14 cellular contexts compared by ENCODE assay signal in genomic region chr10:79379512-79380124, GRCh38. TPM values are rescaled to one million over a fixed set of nuclear protein-coding genes. Genes with fewer than 3 reads are reported as not detected.
DNase-seq lines count a peak whose midpoint lies in the region; ATAC-seq and TF ChIP-seq lines count a peak whose summit lies in the region.
"Had no signal": no experiment of that assay in that cellular context is flagged by ENCODE, and none has a peak within 500 bp of the region (broad histone marks: within the 10 kb centered on the region; RNA-seq: fewer than 3 reads in every experiment).

No MANE protein-coding gene starts in this region.

- TF ChIP-seq CTCF in Peyer's patch (IDR thresholded peaks at IDR 0.05) (no peak), esophagus squamous epithelium (IDR thresholded peaks at IDR 0.05) (no peak)

- H3K27me3 ChIP-seq in Peyer's patch, result no peaks in the 10 kb centered on the region
- no peaks in the 10 kb centered on the region for H3K27me3 ChIP-seq in esophagus squamous epithelium
- H3K27me3 ChIP-seq: brain microvascular endothelial cell had no signal

- 40 to 85% methylated on average over 1 to 2 of the region's 9 CpGs for WGBS in esophagus squamous epithelium, 2 donors

- H3K36me3 ChIP-seq in Peyer's patch, result peaks cover 0 to 4% (median 0%) of the 10 kb centered on the region in 3 donors
- no peaks in the 10 kb centered on the region for H3K36me3 ChIP-seq in esophagus squamous epithelium
- H3K36me3 ChIP-seq: brain microvascular endothelial cell had no signal

- H3K4me1 ChIP-seq in Peyer's patch (peaks cover 0 to 28% (median 0%) of the 10 kb centered on the region in 4 donors), esophagus squamous epithelium (peaks cover 6 to 52% (median 39%) of the 10 kb centered on the region in 3 donors)

- H3K27ac ChIP-seq in Peyer's patch, result peak overlapping the region; percentile 38 to 81 (median 54)
- peak overlapping the region; percentile 17 to 83 (median 78) for H3K27ac ChIP-seq in esophagus squamous epithelium
- peak overlapping the region; percentile 58 for H3K27ac ChIP-seq in temporal lobe (ENCODE audit: low read depth, low read length)
- H3K27ac ChIP-seq: brain microvascular endothelial cell had no signal

- TF ChIP-seq POLR2A in Peyer's patch (IDR thresholded peaks at IDR 0.05) (no peak), esophagus squamous epithelium (IDR thresholded peaks at IDR 0.05) (no peak)

- intact Hi-C loops in esophagus squamous epithelium (cut with DNase I), result no loop called here

- H3K9me3 ChIP-seq in Peyer's patch (no peaks in the 10 kb centered on the region), esophagus squamous epithelium (no peaks in the 10 kb centered on the region)

- ATAC-seq in GM21423 (IDR thresholded peaks at IDR 0.05; ENCODE audit: unreplicated experiment), result no peak
- ATAC-seq: T-cell had no signal

- peak overlapping the region in 1 of 4 donors; percentile 1 for H3K4me3 ChIP-seq in Peyer's patch
- no peak overlapping the region for H3K4me3 ChIP-seq in esophagus squamous epithelium

- DNase-seq in Peyer's patch (peak in 1 of 3 donors; percentile 44), esophagus squamous epithelium (lab: John Stamatoyannopoulos, UW) (no peak), midbrain (lab: John Stamatoyannopoulos, UW) (peak; percentile 30), NCI-H2227 treated with DMSO at 0.1 percent for 48 hours (lab: John Stamatoyannopoulos, UW) (no peak)
- DNase-seq in stimulated activated naive CD4-positive, alpha-beta T cell (lab: John Stamatoyannopoulos, UW), result no peak
- no peak for DNase-seq in activated effector memory CD4-positive, alpha-beta T cell treated with Interleukin-2 at 50 U/mL for 16 hours
- DNase-seq: brain microvascular endothelial cell; glutamatergic neuron; naive B cell; NCI-H82; stimulated activated CD4-positive, alpha-beta T cell treated with anti-CD3 and anti-CD28 coated beads, Interleukin-4, amount 100 ng/mL, for 1 hour had no signal

RNA-seq across cellular contexts. Expression of gene PPIF, which starts 32.3 kb away (rescaled TPM):
- total RNA-seq in Peyer's patch (10 to 100 TPM; 35.7 to 57.8 (median 45.0) TPM), esophagus squamous epithelium (100 to 1,000 TPM in 1 of 4 donors, 10 to 100 TPM in 3; 40.2 to 141 (median 56.6) TPM), temporal lobe (9.8 TPM)
